In the genomic region with DNA sequence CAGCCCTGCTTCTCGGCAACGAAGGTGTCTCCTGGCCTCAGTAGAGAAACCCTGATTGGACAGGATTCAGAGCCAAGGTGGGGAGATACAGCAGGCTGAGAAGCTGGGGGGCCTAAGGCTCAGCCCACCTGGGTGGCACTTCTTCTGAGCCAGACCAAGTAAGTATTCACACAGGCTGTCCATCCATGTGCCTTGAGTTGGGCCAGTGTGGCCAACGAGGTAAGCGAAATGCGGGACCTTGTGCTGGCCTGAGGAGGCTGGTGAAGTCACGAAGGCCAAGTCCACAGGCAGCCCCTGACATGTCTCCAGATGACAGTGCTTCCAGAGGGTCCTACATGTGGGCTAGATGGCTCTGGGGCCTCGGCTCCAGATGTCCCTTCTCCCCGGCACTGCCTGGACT, we compare ENCODE assay signal across 14 cellular contexts.
"Had no signal": no experiment of that assay in that cellular context is flagged by ENCODE, and none has a peak within 500 bp of the region (broad histone marks: within the 10 kb centered on the region; RNA-seq: fewer than 3 reads in every experiment).

No MANE protein-coding gene starts in this region.

- H3K9me3 Mint-ChIP-seq: activated CD4-positive, alpha-beta T cell treated with anti-CD3 and anti-CD28 coated beads, Interleukin-2, amount 10 ng/mL, durations not matched to agents 7 days and 5 days; endodermal cell; nephron had no signal

- H3K4me2 ChIP-seq: smooth muscle cell had no signal

- ATAC-seq: gastroesophageal sphincter, heart right ventricle had no signal

- H3K27ac Mint-ChIP-seq: activated CD4-positive, alpha-beta T cell treated with anti-CD3 and anti-CD28 coated beads, Interleukin-2, amount 10 ng/mL, durations not matched to agents 7 days and 5 days; endodermal cell; nephron had no signal

- H3K9me3 ChIP-seq: ascending aorta, breast epithelium, gastroesophageal sphincter, heart right ventricle, right atrium auricular region, tibial artery had no signal

- H3K36me3 ChIP-seq: breast epithelium had no signal

- H3K4me3 ChIP-seq: ascending aorta, breast epithelium, gastroesophageal sphincter, heart right ventricle, right atrium auricular region, smooth muscle cell, tibial artery had no signal

- H3K4me3 Mint-ChIP-seq: activated CD4-positive, alpha-beta T cell treated with anti-CD3 and anti-CD28 coated beads, Interleukin-2, amount 10 ng/mL, durations not matched to agents 7 days and 5 days; endodermal cell; nephron had no signal

- DNase-seq: activated CD4-positive, alpha-beta T cell treated with anti-CD3 and anti-CD28 coated beads, Interleukin-2, amount 10 ng/mL, durations not matched to agents 7 days and 5 days; activated effector memory CD4-positive, alpha-beta T cell treated with Interleukin-2 at 50 U/mL for 16 hours; endodermal cell; erythroblast; heart right ventricle; nucleus accumbens; SW 1271; tibial artery had no signal

- H3K27me3 Mint-ChIP-seq: activated CD4-positive, alpha-beta T cell treated with anti-CD3 and anti-CD28 coated beads, Interleukin-2, amount 10 ng/mL, durations not matched to agents 7 days and 5 days had no signal

- H3K27me3 ChIP-seq: ascending aorta, breast epithelium, gastroesophageal sphincter, heart right ventricle, right atrium auricular region, tibial artery had no signal

- H3K27ac ChIP-seq: ascending aorta, breast epithelium, right atrium auricular region, tibial artery had no signal
